In the genomic region with DNA sequence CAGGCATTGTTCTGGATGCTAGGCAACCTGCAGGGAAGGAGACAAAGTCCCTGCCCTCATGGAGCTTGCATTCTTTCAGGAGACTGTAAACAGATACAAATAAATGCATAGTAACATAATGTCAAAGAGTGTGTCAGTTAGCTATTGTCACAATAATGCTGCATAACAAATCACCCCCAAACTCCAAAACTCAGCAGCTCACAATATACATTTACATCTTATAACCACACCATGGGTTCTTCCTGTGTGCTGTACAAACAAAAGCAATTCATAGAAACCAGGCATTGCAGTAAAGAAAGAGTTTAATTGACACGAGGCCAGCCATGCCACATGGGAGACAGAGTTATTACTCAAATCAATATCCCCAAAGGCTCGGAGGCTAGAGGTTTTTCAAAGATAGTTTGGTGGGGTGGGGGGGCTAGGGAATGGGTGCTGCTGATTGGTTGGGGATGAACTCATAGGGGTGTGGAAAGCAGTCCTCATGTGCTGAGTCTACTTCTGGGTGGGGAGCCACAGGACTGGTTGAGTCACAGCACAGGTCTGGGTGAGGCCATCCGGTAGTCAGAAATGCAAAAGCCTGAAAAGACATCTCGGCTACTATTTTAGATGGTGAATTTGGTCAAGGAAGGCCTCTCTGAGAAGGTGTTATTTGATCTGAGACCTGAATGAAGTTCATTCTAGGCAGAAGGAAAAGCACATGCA, we compare ENCODE assay signal across 16 cellular contexts.
DNase-seq lines count a peak whose midpoint lies in the region; ATAC-seq and TF ChIP-seq lines count a peak whose summit lies in the region.
"Had no signal": no experiment of that assay in that cellular context is flagged by ENCODE, and none has a peak within 500 bp of the region (broad histone marks: within the 10 kb centered on the region; RNA-seq: fewer than 3 reads in every experiment).

No MANE protein-coding gene starts in this region.

- 90 to 100% methylated on average over 1 to 4 of the region's 4 CpGs for WGBS in endodermal cell (ENCODE audit: insufficient coverage in 1 of 2, insufficient read length in 1 of 2), 2 experiments
- WGBS in stomach, 5 donors: 81 to 91% (median 86%) methylated on average over 4 of the region's 4 CpGs

- H4K20me1 ChIP-seq in GM23338 (replicated peaks; ENCODE audit: insufficient read depth): no peaks in the 10 kb centered on the region

- TF ChIP-seq CTCF in GM23338 (conservative IDR thresholded peaks at IDR 0.05; ENCODE audit: low read depth in 2 of 2) (no peak), endodermal cell (conservative IDR thresholded peaks at IDR 0.05) (no peak), stomach (IDR thresholded peaks at IDR 0.05) (no peak)

- H3K27ac Mint-ChIP-seq in activated naive CD8-positive, alpha-beta T cell treated with anti-CD3 and anti-CD28 coated beads, Interleukin-2, amount 10 ng/mL, durations not matched to agents 7 days and 5 days: peak overlapping the region; percentile 90
- H3K27ac Mint-ChIP-seq in activated naive CD8-positive, alpha-beta T cell treated with anti-CD3 and anti-CD28 coated beads, Interleukin-2, amount 50 U/mL, for 24 hours: no peak overlapping the region
- H3K27ac Mint-ChIP-seq in GM23338 (peak overlapping the region; percentile 89; the same call in 1 of the 2 replicates), endodermal cell (no peak overlapping the region)

- H3K4me1 Mint-ChIP-seq in activated naive CD8-positive, alpha-beta T cell treated with anti-CD3 and anti-CD28 coated beads, Interleukin-2, amount 10 ng/mL, durations not matched to agents 7 days and 5 days: peaks cover 32% of the 10 kb centered on the region
- H3K4me1 Mint-ChIP-seq in activated naive CD8-positive, alpha-beta T cell treated with anti-CD3 and anti-CD28 coated beads, Interleukin-2, amount 50 U/mL, for 24 hours: peaks cover 13% of the 10 kb centered on the region
- peaks cover 12% of the 10 kb centered on the region for H3K4me1 Mint-ChIP-seq in GM23338
- peaks cover 13% of the 10 kb centered on the region for H3K4me1 Mint-ChIP-seq in endodermal cell

- DNase-seq in activated naive CD8-positive, alpha-beta T cell treated with anti-CD3 and anti-CD28 coated beads, Interleukin-2, amount 10 ng/mL, durations not matched to agents 7 days and 5 days: no peak
- DNase-seq in activated naive CD8-positive, alpha-beta T cell treated with anti-CD3 and anti-CD28 coated beads, Interleukin-2, amount 50 U/mL, for 24 hours: no peak
- DNase-seq in GM23338 (ENCODE audit: low spot score) (peak; percentile 16), endodermal cell (no peak), stomach (no peak), DMS114 treated with DMSO at 0.1 percent for 48 hours (lab: John Stamatoyannopoulos, UW; ENCODE audit: unreplicated experiment) (no peak)
- DNase-seq: activated T-cell treated with anti-CD3 and anti-CD28 coated beads, Interleukin-2, amount 50 U/mL, for 24 hours; GOT3; hypothalamus; SIG-M5 had no signal

- no peak for TF ChIP-seq EP300 in stomach (IDR thresholded peaks at IDR 0.05)

- H3K36me3 Mint-ChIP-seq in activated naive CD8-positive, alpha-beta T cell treated with anti-CD3 and anti-CD28 coated beads, Interleukin-2, amount 10 ng/mL, durations not matched to agents 7 days and 5 days: peaks cover 18% of the 10 kb centered on the region
- H3K36me3 Mint-ChIP-seq in activated naive CD8-positive, alpha-beta T cell treated with anti-CD3 and anti-CD28 coated beads, Interleukin-2, amount 50 U/mL, for 24 hours (ENCODE audit: low read depth): no peaks in the 10 kb centered on the region
- H3K36me3 Mint-ChIP-seq in GM23338 (ENCODE audit: low read depth): peaks cover 25% of the 10 kb centered on the region
- peaks cover 21% of the 10 kb centered on the region for H3K36me3 Mint-ChIP-seq in endodermal cell (ENCODE audit: low read depth)

- peaks cover 9% of the 10 kb centered on the region for H3K9me3 Mint-ChIP-seq in activated naive CD8-positive, alpha-beta T cell treated with anti-CD3 and anti-CD28 coated beads, Interleukin-2, amount 10 ng/mL, durations not matched to agents 7 days and 5 days
- H3K9me3 Mint-ChIP-seq in activated naive CD8-positive, alpha-beta T cell treated with anti-CD3 and anti-CD28 coated beads, Interleukin-2, amount 50 U/mL, for 24 hours: peaks cover 13% of the 10 kb centered on the region
- peaks cover 32% of the 10 kb centered on the region for H3K9me3 Mint-ChIP-seq in GM23338
- H3K9me3 Mint-ChIP-seq in endodermal cell: peaks cover 23% of the 10 kb centered on the region

- H3K36me3 ChIP-seq in GM23338 (ENCODE audit: insufficient read depth): no peaks in the 10 kb centered on the region; the same call in 1 of the 2 replicates
- H3K36me3 ChIP-seq in endodermal cell (ENCODE audit: control insufficient read depth, insufficient read depth, low read length): no peaks in the 10 kb centered on the region
- no peaks in the 10 kb centered on the region for H3K36me3 ChIP-seq in stomach
- H3K36me3 ChIP-seq: ovary, sigmoid colon, vagina had no signal

- peaks cover 5% of the 10 kb centered on the region; the same call in 1 of the 2 replicates for H3K4me1 ChIP-seq in GM23338 (ENCODE audit: insufficient read depth)
- H3K4me1 ChIP-seq in endodermal cell (ENCODE audit: control insufficient read depth, insufficient read depth, low read length): no peaks in the 10 kb centered on the region
- H3K4me1 ChIP-seq in stomach: peaks cover 18 to 48% (median 40%) of the 10 kb centered on the region in 4 donors
- H3K4me1 ChIP-seq: sigmoid colon, vagina had no signal

- H3K9me2 ChIP-seq in GM23338 (ENCODE audit: insufficient read depth): no peaks in the 10 kb centered on the region

- peaks cover 3% of the 10 kb centered on the region for H3K27me3 Mint-ChIP-seq in activated naive CD8-positive, alpha-beta T cell treated with anti-CD3 and anti-CD28 coated beads, Interleukin-2, amount 10 ng/mL, durations not matched to agents 7 days and 5 days
- no peaks in the 10 kb centered on the region for H3K27me3 Mint-ChIP-seq in activated naive CD8-positive, alpha-beta T cell treated with anti-CD3 and anti-CD28 coated beads, Interleukin-2, amount 50 U/mL, for 24 hours
- H3K27me3 Mint-ChIP-seq in GM23338 (ENCODE audit: insufficient read depth, low read depth, poor library complexity) (peaks cover 8% of the 10 kb centered on the region), endodermal cell (ENCODE audit: insufficient read depth) (peaks cover 1% of the 10 kb centered on the region)
- H3K27me3 Mint-ChIP-seq: activated T-cell treated with anti-CD3 and anti-CD28 coated beads, Interleukin-2, amount 50 U/mL, for 24 hours had no signal

- TF ChIP-seq POLR2A in stomach (IDR thresholded peaks at IDR 0.05): no peak

- H2AFZ ChIP-seq in GM23338: no peak overlapping the region

- H3K27ac ChIP-seq in GM23338 (ENCODE audit: low read depth) (peak overlapping the region; percentile 63), endodermal cell (ENCODE audit: low read depth, low read length) (no peak overlapping the region), stomach (peak overlapping the region; percentile 80 to 89 (median 84))
- H3K27ac ChIP-seq: HL-60, ovary, vagina had no signal

- peaks cover 18% of the 10 kb centered on the region for H3K9me3 ChIP-seq in endodermal cell (ENCODE audit: control insufficient read depth, low read length)
- H3K9me3 ChIP-seq in stomach: peaks cover 0 to 19% (median 2%) of the 10 kb centered on the region in 4 donors
- H3K9me3 ChIP-seq: ovary, sigmoid colon had no signal

- H3K4me2 ChIP-seq in GM23338: no peak overlapping the region

- H3K27me3 ChIP-seq in GM23338 (ENCODE audit: insufficient read depth) (no peaks in the 10 kb centered on the region), endodermal cell (ENCODE audit: control insufficient read depth, insufficient read depth, low read length, poor library complexity, severe bottlenecking) (no peaks in the 10 kb centered on the region), stomach (no peaks in the 10 kb centered on the region)
- H3K27me3 ChIP-seq: ovary, sigmoid colon, vagina had no signal

- H3K4me3 ChIP-seq in GM23338 (no peak overlapping the region), endodermal cell (ENCODE audit: low read length) (peak overlapping the region; percentile 10), stomach (no peak overlapping the region)
- H3K4me3 ChIP-seq: ovary, sigmoid colon, vagina had no signal

- intact Hi-C loops in stomach (cut with DNase I; ENCODE audit: low total_unique reads): no loop called here

- H3K79me2 ChIP-seq in GM23338 (replicated peaks; ENCODE audit: insufficient read depth): no peaks in the 10 kb centered on the region

- no peak for ATAC-seq in activated naive CD8-positive, alpha-beta T cell treated with anti-CD3 and anti-CD28 coated beads, Interleukin-2, amount 10 ng/mL, durations not matched to agents 7 days and 5 days (ENCODE audit: low read depth)
- no peak for ATAC-seq in activated naive CD8-positive, alpha-beta T cell treated with anti-CD3 and anti-CD28 coated beads, Interleukin-2, amount 50 U/mL, for 24 hours
- no peak for ATAC-seq in GM23338
- no peak for ATAC-seq in HG03378 (IDR thresholded peaks at IDR 0.05; ENCODE audit: unreplicated experiment)
- no peak for ATAC-seq in GM18861 (IDR thresholded peaks at IDR 0.05; ENCODE audit: unreplicated experiment)

- no peak overlapping the region for H3K9ac ChIP-seq in endodermal cell (ENCODE audit: extremely low read depth, low read length, poor library complexity, severe bottlenecking)

- H3F3A ChIP-seq in GM23338 (replicated peaks; ENCODE audit: low read depth): peaks cover 10% of the 10 kb centered on the region

- H3K4me3 Mint-ChIP-seq in activated naive CD8-positive, alpha-beta T cell treated with anti-CD3 and anti-CD28 coated beads, Interleukin-2, amount 10 ng/mL, durations not matched to agents 7 days and 5 days: peak overlapping the region; percentile 73
- H3K4me3 Mint-ChIP-seq in activated naive CD8-positive, alpha-beta T cell treated with anti-CD3 and anti-CD28 coated beads, Interleukin-2, amount 50 U/mL, for 24 hours: no peak overlapping the region
- H3K4me3 Mint-ChIP-seq in GM23338: no peak overlapping the region
- H3K4me3 Mint-ChIP-seq in endodermal cell: no peak overlapping the region

- POLR2A ChIA-PET in activated naive CD8-positive, alpha-beta T cell treated with anti-CD3 and anti-CD28 coated beads, Interleukin-2, amount 10 ng/mL, durations not matched to agents 7 days and 5 days (lab: Charles Lee): interaction anchor here (0.6 kb wide), 1 partner anchor 52 kb away, joined by 4 read pairs; no protein-coding TSS in a partner anchor

TF ChIP-seq in GM23338, 12 proteins besides CTCF, POLR2A, EP300 and RAD21 (continues in another document):
- no peak for TF ChIP-seq ZNF114 (CRISPR knock-in tag; IDR thresholded peaks at IDR 0.05)
- no peak for TF ChIP-seq CREB1 (CRISPR knock-in tag; IDR thresholded peaks at IDR 0.05; ENCODE audit: low read depth)
- TF ChIP-seq, protein P1, sequence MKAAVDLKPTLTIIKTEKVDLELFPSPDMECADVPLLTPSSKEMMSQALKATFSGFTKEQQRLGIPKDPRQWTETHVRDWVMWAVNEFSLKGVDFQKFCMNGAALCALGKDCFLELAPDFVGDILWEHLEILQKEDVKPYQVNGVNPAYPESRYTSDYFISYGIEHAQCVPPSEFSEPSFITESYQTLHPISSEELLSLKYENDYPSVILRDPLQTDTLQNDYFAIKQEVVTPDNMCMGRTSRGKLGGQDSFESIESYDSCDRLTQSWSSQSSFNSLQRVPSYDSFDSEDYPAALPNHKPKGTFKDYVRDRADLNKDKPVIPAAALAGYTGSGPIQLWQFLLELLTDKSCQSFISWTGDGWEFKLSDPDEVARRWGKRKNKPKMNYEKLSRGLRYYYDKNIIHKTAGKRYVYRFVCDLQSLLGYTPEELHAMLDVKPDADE (IDR thresholded peaks at IDR 0.05): no peak

Comparison
In these comparisons a context has a peak if more than half of its experiments do, and no peak if none do; other contexts are left out.
1. H3K27ac Mint-ChIP-seq: peak in activated naive CD8-positive, alpha-beta T cell treated with anti-CD3 and anti-CD28 coated beads, Interleukin-2, amount 10 ng/mL, durations not matched to agents 7 days and 5 days (single experiment) and GM23338 (single experiment); none in activated naive CD8-positive, alpha-beta T cell treated with anti-CD3 and anti-CD28 coated beads, Interleukin-2, amount 50 U/mL, for 24 hours (single experiment) and endodermal cell (single experiment).